In the genomic region with DNA sequence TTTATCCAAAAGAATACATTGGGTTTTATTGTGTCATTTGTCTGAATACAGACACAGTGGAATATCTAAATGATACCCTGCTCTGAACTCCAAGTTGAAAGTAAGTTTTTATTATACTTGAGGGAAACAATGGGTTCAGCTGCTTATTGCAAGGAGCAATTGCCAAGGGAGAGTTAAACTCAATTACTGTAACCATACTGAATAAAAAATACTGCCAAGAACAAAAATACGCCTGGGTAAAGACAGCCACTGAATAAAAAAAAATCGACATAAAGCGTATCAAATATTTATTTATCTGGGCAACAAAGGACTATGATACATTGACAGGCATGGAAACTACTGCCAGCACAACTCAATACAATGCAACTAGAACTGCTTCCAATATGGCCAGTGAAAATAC, we compare ENCODE assay signal across 24 cellular contexts. TPM values are rescaled to one million over a fixed set of nuclear protein-coding genes. Genes with fewer than 3 reads are reported as not detected.
DNase-seq lines count a peak whose midpoint lies in the region; ATAC-seq and TF ChIP-seq lines count a peak whose summit lies in the region.
"Had no signal": no experiment of that assay in that cellular context is flagged by ENCODE, and none has a peak within 500 bp of the region (broad histone marks: within the 10 kb centered on the region; RNA-seq: fewer than 3 reads in every experiment).

No MANE protein-coding gene starts in this region.

- ATAC-seq in Panc1 (no peak), GM19395 (IDR thresholded peaks at IDR 0.05; ENCODE audit: unreplicated experiment) (no peak), HG03039 (IDR thresholded peaks at IDR 0.05; ENCODE audit: unreplicated experiment) (no peak)

- no peaks in the 10 kb centered on the region for H3K27me3 ChIP-seq in Panc1 (ENCODE audit: control insufficient read depth, insufficient read depth, low read length)

- peak overlapping the region; percentile 55 for H3K27ac Mint-ChIP-seq in mesothelial cell of epicardium

- peaks cover 38% of the 10 kb centered on the region for H3K27me3 Mint-ChIP-seq in mesothelial cell of epicardium (ENCODE audit: low read depth)

- DNase-seq in NCI-H1105 treated with DMSO at 0.1 percent for 48 hours (lab: John Stamatoyannopoulos, UW) (peak; percentile 49), NCI-H1105 (lab: John Stamatoyannopoulos, UW) (no peak), Panc1 (ENCODE audit: low read depth, low spot score) (no peak), mesothelial cell of epicardium (ENCODE audit: low spot score in 2 of 2, unreplicated experiment in 2 of 2) (no peak), cerebellum (ENCODE audit: low spot score) (no peak)
- DNase-seq: 8988T, ACHN, Calu3, DMS79 treated with DMSO at 0.1 percent for 48 hours, GOT3, NCI-H1092, NCI-H1436 treated with DMSO at 0.1 percent for 48 hours, NCI-H187 treated with DMSO at 0.1 percent for 48 hours, NCI-H2107, NCI-H446 treated with DMSO at 0.1 percent for 48 hours, NCI-H526, PC-9, SHP77 treated with DMSO at 0.1 percent for 48 hours, SW 1271 had no signal

- CTCF ChIA-PET in Panc1 (lab: Charles Lee), result interaction anchor here (0.8 kb wide), 1 partner anchor 362 kb away, joined by 4 read pairs; no protein-coding TSS in a partner anchor

- H3K4me3 Mint-ChIP-seq in mesothelial cell of epicardium, result no peak overlapping the region

- H3K36me3 ChIP-seq in Panc1 (ENCODE audit: control insufficient read depth, insufficient read depth, low read length), result peaks cover 26% of the 10 kb centered on the region

- no peaks in the 10 kb centered on the region for H3K9me3 ChIP-seq in Panc1 (ENCODE audit: control insufficient read depth, insufficient read depth, low read depth, low read length)
- H3K9me3 ChIP-seq: HAP-1 had no signal

- in situ Hi-C loops in Panc1 (cut with HindIII; ENCODE audit: low pct_unique_long_range_greater_than_20kb, low sequenced_read_pairs), result no loop called here

- peak overlapping the region; percentile 93 for H3K27ac ChIP-seq in Panc1 (ENCODE audit: low read length)
- H3K27ac ChIP-seq: PC-9, RWPE1 had no signal

- H3K4me3 ChIP-seq in Panc1 (ENCODE audit: low read depth in 2 of 2, low read length in 2 of 2), result no peak overlapping the region
- H3K4me3 ChIP-seq: HAP-1, PC-9, SK-N-MC had no signal

- peaks cover 74% of the 10 kb centered on the region for H3K4me1 ChIP-seq in Panc1 (ENCODE audit: control insufficient read depth, insufficient read depth, low read length)

- TF ChIP-seq CTCF in Panc1 (IDR thresholded peaks at IDR 0.05) (no peak), mesothelial cell of epicardium (IDR thresholded peaks at IDR 0.05; ENCODE audit: unreplicated experiment) (no peak)

- peaks cover 23% of the 10 kb centered on the region for H3K36me3 Mint-ChIP-seq in mesothelial cell of epicardium

- H3K9me3 Mint-ChIP-seq in mesothelial cell of epicardium, result no peaks in the 10 kb centered on the region

- BruUV-seq in Panc1 (replicated peaks; lab: Mats Ljungman, UMichigan), result no TSS peak

- H3K4me1 Mint-ChIP-seq in mesothelial cell of epicardium, result peaks cover 65% of the 10 kb centered on the region

- POLR2A ChIA-PET in Panc1 (lab: Charles Lee), result interaction anchor here (0.5 to 0.7 kb wide), 3 partner anchors 9 to 38 kb away, joined by 4 to 5 read pairs (median 4); no protein-coding TSS in a partner anchor

- intact Hi-C loops in Panc1 (cut with micrococcal nuclease; ENCODE audit: unreplicated experiment), result no loop called here

RNA-seq across cellular contexts. Expression of gene TFAP2A, which starts 18.1 kb away (rescaled TPM):
- total RNA-seq in Panc1 (2021; ENCODE audit: unreplicated experiment) (83.9 TPM), mesothelial cell of epicardium (62.4 to 63.5 TPM (median 63.4 TPM) in 3 replicates), cerebellum (17.1 TPM)
- 95.0 TPM for polyA plus RNA-seq in Panc1 (2012; ENCODE audit: insufficient read length)
